Comparison of ENCODE assay signal across 1 cellular context in the genomic region with DNA sequence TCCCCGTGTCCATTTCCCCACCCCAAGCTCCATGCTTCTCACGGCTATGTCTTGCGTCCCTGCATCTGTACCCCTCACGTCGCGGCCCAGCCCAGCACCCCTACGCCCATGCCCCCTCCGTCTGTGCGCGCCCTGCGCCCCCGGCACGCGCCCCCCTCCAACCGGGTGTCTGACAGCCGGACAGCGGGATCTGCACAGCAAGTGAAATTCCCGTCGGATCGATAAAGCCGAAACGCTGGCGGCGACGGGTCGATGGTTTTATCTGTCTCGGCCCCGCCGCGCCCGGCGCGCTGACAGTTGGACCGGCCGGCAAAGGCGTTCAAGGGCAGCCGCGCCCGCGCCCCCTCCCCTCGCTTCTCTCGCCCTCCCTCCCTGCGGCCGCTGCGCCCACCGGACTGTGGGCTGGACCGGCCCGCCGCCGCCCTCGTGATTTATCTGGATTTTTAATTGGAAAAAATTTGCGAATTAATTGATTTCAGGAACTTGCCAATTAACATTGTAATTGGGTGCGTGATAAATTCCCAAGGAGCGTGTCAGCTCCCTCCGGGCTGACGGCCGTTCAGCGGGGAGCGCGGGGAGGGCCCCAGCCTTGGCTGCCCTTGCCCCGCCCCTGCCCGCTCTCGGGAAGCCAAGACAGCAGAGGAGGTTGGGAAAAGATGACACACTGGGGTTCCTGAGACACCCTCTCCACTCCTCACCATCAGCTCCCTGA.
TF ChIP-seq lines count a peak whose summit lies in the region.

No MANE protein-coding gene starts in this region.

TF ChIP-seq in HEK293, 187 proteins besides CTCF, POLR2A, EP300 and RAD21 (continued from another document):
- TF ChIP-seq GLI2 (tag by site-specific recombination; IDR thresholded peaks at IDR 0.05; ENCODE audit: borderline replicate concordance, low read depth) (no peak), SP7 (tag by site-specific recombination; IDR thresholded peaks at IDR 0.05) (peak; percentile 30; the same call in 1 of the 2 replicates), MZF1 (tag by site-specific recombination; IDR thresholded peaks at IDR 0.05; ENCODE audit: borderline replicate concordance) (no peak), ZNF214 (tag by site-specific recombination; IDR thresholded peaks at IDR 0.05; ENCODE audit: borderline replicate concordance) (no peak), OSR2 (tag by site-specific recombination; IDR thresholded peaks at IDR 0.05) (no peak), OVOL3 (tag by site-specific recombination; IDR thresholded peaks at IDR 0.05) (no peak)
- TF ChIP-seq, protein P1, sequence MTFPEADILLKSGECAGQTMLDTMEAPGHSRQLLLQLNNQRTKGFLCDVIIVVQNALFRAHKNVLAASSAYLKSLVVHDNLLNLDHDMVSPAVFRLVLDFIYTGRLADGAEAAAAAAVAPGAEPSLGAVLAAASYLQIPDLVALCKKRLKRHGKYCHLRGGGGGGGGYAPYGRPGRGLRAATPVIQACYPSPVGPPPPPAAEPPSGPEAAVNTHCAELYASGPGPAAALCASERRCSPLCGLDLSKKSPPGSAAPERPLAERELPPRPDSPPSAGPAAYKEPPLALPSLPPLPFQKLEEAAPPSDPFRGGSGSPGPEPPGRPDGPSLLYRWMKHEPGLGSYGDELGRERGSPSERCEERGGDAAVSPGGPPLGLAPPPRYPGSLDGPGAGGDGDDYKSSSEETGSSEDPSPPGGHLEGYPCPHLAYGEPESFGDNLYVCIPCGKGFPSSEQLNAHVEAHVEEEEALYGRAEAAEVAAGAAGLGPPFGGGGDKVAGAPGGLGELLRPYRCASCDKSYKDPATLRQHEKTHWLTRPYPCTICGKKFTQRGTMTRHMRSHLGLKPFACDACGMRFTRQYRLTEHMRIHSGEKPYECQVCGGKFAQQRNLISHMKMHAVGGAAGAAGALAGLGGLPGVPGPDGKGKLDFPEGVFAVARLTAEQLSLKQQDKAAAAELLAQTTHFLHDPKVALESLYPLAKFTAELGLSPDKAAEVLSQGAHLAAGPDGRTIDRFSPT (tag by site-specific recombination; IDR thresholded peaks at IDR 0.05), result peak; percentile 43; the same call in 1 of the 2 replicates
- TF ChIP-seq, protein P2, sequence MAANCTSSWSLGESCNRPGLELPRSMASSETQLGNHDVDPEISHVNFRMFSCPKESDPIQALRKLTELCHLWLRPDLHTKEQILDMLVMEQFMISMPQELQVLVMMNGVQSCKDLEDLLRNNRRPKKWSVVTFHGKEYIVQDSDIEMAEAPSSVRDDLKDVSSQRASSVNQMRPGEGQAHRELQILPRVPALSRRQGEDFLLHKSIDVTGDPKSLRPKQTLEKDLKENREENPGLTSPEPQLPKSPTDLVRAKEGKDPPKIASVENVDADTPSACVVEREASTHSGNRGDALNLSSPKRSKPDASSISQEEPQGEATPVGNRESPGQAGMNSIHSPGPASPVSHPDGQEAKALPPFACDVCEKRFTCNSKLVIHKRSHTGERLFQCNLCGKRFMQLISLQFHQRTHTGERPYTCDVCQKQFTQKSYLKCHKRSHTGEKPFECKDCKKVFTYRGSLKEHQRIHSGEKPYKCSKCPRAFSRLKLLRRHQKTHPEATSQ (tag by site-specific recombination; IDR thresholded peaks at IDR 0.05), result no peak
